1 cellular context compared by ENCODE assay signal in the genomic region with DNA sequence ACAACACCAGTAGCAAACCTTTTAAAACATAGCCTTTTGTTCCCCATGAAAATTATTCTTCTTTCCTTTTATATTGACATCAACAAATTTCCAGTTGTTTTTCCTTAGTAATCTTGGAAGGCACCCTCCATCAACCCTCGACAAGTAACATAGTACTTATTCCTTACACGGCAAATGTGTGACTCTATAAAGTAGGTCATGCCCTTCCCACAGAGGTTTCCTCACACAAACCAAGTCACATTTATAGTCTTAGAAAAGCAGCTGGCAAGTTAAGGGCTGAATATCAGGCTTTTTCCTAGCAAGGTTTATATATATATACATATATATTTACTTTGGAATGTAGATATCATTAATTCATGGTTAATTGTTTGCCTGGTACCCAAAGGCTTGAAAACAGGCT.
TF ChIP-seq lines count a peak whose summit lies in the region.

No MANE protein-coding gene starts in this region.

TF ChIP-seq in IMR-90, 13 proteins besides CTCF, POLR2A, EP300 and RAD21:
- TF ChIP-seq FOS (IDR thresholded peaks at IDR 0.05; ENCODE audit: low read depth, low read length) = no peak
